Comparison of ENCODE assay signal across 19 cellular contexts in the genomic region with DNA sequence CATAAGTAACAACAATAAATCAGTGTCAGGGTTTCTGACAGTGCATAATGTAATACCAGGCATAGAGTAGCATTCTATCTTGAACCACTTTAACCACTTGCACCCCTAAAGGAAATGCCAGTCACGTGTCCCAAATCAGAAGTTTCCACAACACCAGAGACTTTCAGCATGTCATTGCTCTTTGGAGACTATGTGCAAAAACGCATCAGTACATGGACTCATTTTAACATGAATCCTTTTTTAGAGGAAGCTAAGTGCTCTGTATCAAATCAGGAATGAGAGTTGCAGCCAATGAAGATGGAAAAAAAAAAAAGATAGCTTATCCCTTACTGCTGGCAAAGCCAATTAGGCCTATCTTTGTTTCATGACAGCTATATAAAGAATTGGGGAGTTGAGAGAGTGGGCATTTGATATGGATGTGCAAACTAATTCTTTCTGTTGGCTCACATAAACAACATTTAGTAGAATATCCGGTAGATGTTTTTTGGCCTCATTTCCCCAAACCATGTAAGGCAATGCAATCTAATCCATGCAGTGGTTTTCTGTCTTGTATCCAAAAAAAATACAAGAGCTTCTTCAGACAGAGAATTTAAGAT.
DNase-seq lines count a peak whose midpoint lies in the region; ATAC-seq and TF ChIP-seq lines count a peak whose summit lies in the region.
"Had no signal": no experiment of that assay in that cellular context is flagged by ENCODE, and none has a peak within 500 bp of the region (broad histone marks: within the 10 kb centered on the region; RNA-seq: fewer than 3 reads in every experiment).

No MANE protein-coding gene starts in this region.

- H3K27me3 Mint-ChIP-seq in nephron (ENCODE audit: low read depth), result no peaks in the 10 kb centered on the region

- TF ChIP-seq RAD21 in SK-N-SH (IDR thresholded peaks at IDR 0.05; ENCODE audit: low read length), result no peak

- H3K27ac Mint-ChIP-seq in nephron, result peak overlapping the region; percentile 15 to 76 (median 69)
- H3K27ac Mint-ChIP-seq: dendritic cell treated with granulocyte-macrophage colony-stimulating factor and Interleukin-4, amounts not matched to agents 40 ng/mL and 50 ng/mL, for 4 days; T-helper 1 cell treated with Interleukin-12 subunit alpha and Interleukin-12 subunit beta and Interleukin-4 antibody, amounts not matched to agents 30 μg/mL and 1 μg/mL, for 36 hours had no signal

- TF ChIP-seq CTCF in SK-N-SH (IDR thresholded peaks at IDR 0.05) (no peak), fibroblast of mammary gland (conservative IDR thresholded peaks at IDR 0.05; ENCODE audit: control insufficient read depth, insufficient read depth, low read depth, low read length) (no peak), nephron (IDR thresholded peaks at IDR 0.05; ENCODE audit: unreplicated experiment in 3 of 3) (no peak)

- no peaks in the 10 kb centered on the region for H4K20me1 ChIP-seq in SK-N-SH (ENCODE audit: insufficient read depth)
- H4K20me1 ChIP-seq: BLaER1 had no signal

- H3K27me3 ChIP-seq in SK-N-SH (ENCODE audit: insufficient read depth), result no peaks in the 10 kb centered on the region
- H3K27me3 ChIP-seq: BLaER1 had no signal

- POLR2A ChIA-PET in SK-N-SH (lab: Yijun Ruan, JAX), result no interaction called here

- no peak overlapping the region for H3K4me3 Mint-ChIP-seq in nephron
- H3K4me3 Mint-ChIP-seq: dendritic cell treated with granulocyte-macrophage colony-stimulating factor and Interleukin-4, amounts not matched to agents 40 ng/mL and 50 ng/mL, for 4 days; T-helper 1 cell treated with Interleukin-12 subunit alpha and Interleukin-12 subunit beta and Interleukin-4 antibody, amounts not matched to agents 30 μg/mL and 1 μg/mL, for 36 hours had no signal

- H3K4me1 ChIP-seq in SK-N-SH (ENCODE audit: control insufficient read depth in 1 of 2, insufficient read depth in 2 of 2, low read depth in 1 of 2, low read length in 1 of 2), result peaks cover 0 to 24% of the 10 kb centered on the region in 2 experiments; a peak in 1 of 4 replicates
- H3K4me1 ChIP-seq: BLaER1 had no signal

- peaks cover 19% of the 10 kb centered on the region for H3K4me1 Mint-ChIP-seq in nephron

- peaks cover 25% of the 10 kb centered on the region for H3F3A ChIP-seq in SK-N-SH (replicated peaks; ENCODE audit: insufficient read depth)

- H3K9me3 Mint-ChIP-seq in nephron, result peaks cover 8% of the 10 kb centered on the region
- H3K9me3 Mint-ChIP-seq: dendritic cell treated with granulocyte-macrophage colony-stimulating factor and Interleukin-4, amounts not matched to agents 40 ng/mL and 50 ng/mL, for 4 days; T-helper 1 cell treated with Interleukin-12 subunit alpha and Interleukin-12 subunit beta and Interleukin-4 antibody, amounts not matched to agents 30 μg/mL and 1 μg/mL, for 36 hours had no signal

- H3K36me3 Mint-ChIP-seq in nephron (ENCODE audit: low read depth), result no peaks in the 10 kb centered on the region

- no peak overlapping the region for H2AFZ ChIP-seq in SK-N-SH (ENCODE audit: low read depth)

- H3K9me2 ChIP-seq in SK-N-SH, result no peaks in the 10 kb centered on the region

- peak overlapping the region; percentile 16; the same call in 1 of the 2 replicates for H3K4me2 ChIP-seq in SK-N-SH
- H3K4me2 ChIP-seq: BLaER1 had no signal

- TF ChIP-seq EP300 in SK-N-SH (IDR thresholded peaks at IDR 0.05; ENCODE audit: borderline replicate concordance in 1 of 2, low read depth in 1 of 2, low read length in 1 of 2), result peak in 1 of 2 experiments; percentile 27; a peak in 1 of 4 replicates

- CTCF ChIA-PET in SK-N-SH (lab: Yijun Ruan, JAX), result interaction anchor here (0.7 to 1.9 kb wide), 3 partner anchors 13 to 357 kb away, joined by 3 to 6 read pairs (median 3); no protein-coding TSS in a partner anchor

- no peak overlapping the region for H3K9ac ChIP-seq in SK-N-SH
- H3K9ac ChIP-seq: BLaER1 had no signal

- ATAC-seq in GM18870 (IDR thresholded peaks at IDR 0.05; ENCODE audit: unreplicated experiment) (no peak), GM18517 (IDR thresholded peaks at IDR 0.05; ENCODE audit: unreplicated experiment) (no peak), GM18909 (IDR thresholded peaks at IDR 0.05; ENCODE audit: poor library complexity, unreplicated experiment) (no peak)
- ATAC-seq: activated CD4-positive, CD25-positive, alpha-beta regulatory T cell treated with anti-CD3 and anti-CD28 coated beads, Interleukin-2, amount 50 U/mL, for 24 hours; Panc1 had no signal

- no peaks in the 10 kb centered on the region for H3K36me3 ChIP-seq in SK-N-SH (replicated peaks in 1 of 2; ENCODE audit: control insufficient read depth in 1 of 2, insufficient read depth in 2 of 2, low read length in 1 of 2)
- H3K36me3 ChIP-seq: BLaER1 had no signal

- peak overlapping the region in 1 of 2 experiments; percentile 61; a peak in 2 of 4 replicates for H3K27ac ChIP-seq in SK-N-SH (ENCODE audit: low read depth in 2 of 2, low read length in 1 of 2)
- H3K27ac ChIP-seq: BLaER1, HL-60 had no signal

- no peak overlapping the region for H3K4me3 ChIP-seq in SK-N-SH (ENCODE audit: low read depth in 2 of 2, low read length in 1 of 2)
- no peak overlapping the region for H3K4me3 ChIP-seq in fibroblast of mammary gland (ENCODE audit: control insufficient read depth, low read depth, low read length)
- H3K4me3 ChIP-seq: BLaER1 had no signal

- no peaks in the 10 kb centered on the region; the same call in none of the 2 replicates for H3K9me3 ChIP-seq in SK-N-SH
- H3K9me3 ChIP-seq: BLaER1 had no signal

- no peaks in the 10 kb centered on the region for H3K79me2 ChIP-seq in SK-N-SH (ENCODE audit: insufficient read depth)

- peak; percentile 15 for DNase-seq in GM03348 (ENCODE audit: low spot score)
- DNase-seq in SK-N-SH, result no peak
- DNase-seq in fibroblast of mammary gland (ENCODE audit: low read depth), result peak; percentile 78
- no peak for DNase-seq in GDM1 (lab: John Stamatoyannopoulos, UW)
- DNase-seq: activated T-cell treated with anti-CD3 and anti-CD28 coated beads for 4 hours, kidney, NCI-H187 treated with DMSO at 0.1 percent for 48 hours, NCI-H526, posterior cingulate gyrus had no signal

- 13% methylated on average over 3 of the region's 3 CpGs for WGBS in SK-N-SH (ENCODE audit: low lambda C conversion rate)

TF ChIP-seq in SK-N-SH, 30 proteins besides CTCF, POLR2A, EP300 and RAD21:
- TF ChIP-seq FOXJ3 (CRISPR knock-in tag; IDR thresholded peaks at IDR 0.05), result no peak
- no peak for TF ChIP-seq NRF1 (IDR thresholded peaks at IDR 0.05; ENCODE audit: low read depth, low read length)
- TF ChIP-seq, protein P1, sequence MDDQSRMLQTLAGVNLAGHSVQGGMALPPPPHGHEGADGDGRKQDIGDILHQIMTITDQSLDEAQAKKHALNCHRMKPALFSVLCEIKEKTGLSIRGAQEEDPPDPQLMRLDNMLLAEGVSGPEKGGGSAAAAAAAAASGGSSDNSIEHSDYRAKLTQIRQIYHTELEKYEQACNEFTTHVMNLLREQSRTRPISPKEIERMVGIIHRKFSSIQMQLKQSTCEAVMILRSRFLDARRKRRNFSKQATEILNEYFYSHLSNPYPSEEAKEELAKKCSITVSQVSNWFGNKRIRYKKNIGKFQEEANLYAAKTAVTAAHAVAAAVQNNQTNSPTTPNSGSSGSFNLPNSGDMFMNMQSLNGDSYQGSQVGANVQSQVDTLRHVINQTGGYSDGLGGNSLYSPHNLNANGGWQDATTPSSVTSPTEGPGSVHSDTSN (IDR thresholded peaks at IDR 0.05), result peak; percentile 56
- peak; percentile 7; the same call in 1 of the 2 replicates for TF ChIP-seq NFIC (IDR thresholded peaks at IDR 0.05; ENCODE audit: borderline replicate concordance)
- TF ChIP-seq RXRA (IDR thresholded peaks at IDR 0.05; ENCODE audit: borderline replicate concordance, low read depth), result no peak
- TF ChIP-seq TAF1 (IDR thresholded peaks at IDR 0.05; ENCODE audit: borderline replicate concordance, low read depth, low read length), result no peak
- no peak for TF ChIP-seq CHD2 (IDR thresholded peaks at IDR 0.05; ENCODE audit: low read length, partially characterized antibody)
- TF ChIP-seq SMC3 (IDR thresholded peaks at IDR 0.05; ENCODE audit: low read depth, low read length), result no peak
- TF ChIP-seq TEAD4 (IDR thresholded peaks at IDR 0.05; ENCODE audit: borderline replicate concordance, insufficient read depth), result 0 out of 2 replicates have a peak, but pooled peaks have one; percentile 16
- TF ChIP-seq TCF12 (IDR thresholded peaks at IDR 0.05), result peak; percentile 12; the same call in 1 of the 2 replicates
TF ChIP-seq in SK-N-SH: peak in this region for 4.

Comparison
In these comparisons a context has a peak if more than half of its experiments do, and no peak if none do; other contexts are left out.
1. DNase-seq: peak in GM03348 (single experiment) and fibroblast of mammary gland (single experiment); none in SK-N-SH (single experiment) and GDM1 (single experiment).